ENCODE assay signal across 8 cellular contexts in the genomic region with DNA sequence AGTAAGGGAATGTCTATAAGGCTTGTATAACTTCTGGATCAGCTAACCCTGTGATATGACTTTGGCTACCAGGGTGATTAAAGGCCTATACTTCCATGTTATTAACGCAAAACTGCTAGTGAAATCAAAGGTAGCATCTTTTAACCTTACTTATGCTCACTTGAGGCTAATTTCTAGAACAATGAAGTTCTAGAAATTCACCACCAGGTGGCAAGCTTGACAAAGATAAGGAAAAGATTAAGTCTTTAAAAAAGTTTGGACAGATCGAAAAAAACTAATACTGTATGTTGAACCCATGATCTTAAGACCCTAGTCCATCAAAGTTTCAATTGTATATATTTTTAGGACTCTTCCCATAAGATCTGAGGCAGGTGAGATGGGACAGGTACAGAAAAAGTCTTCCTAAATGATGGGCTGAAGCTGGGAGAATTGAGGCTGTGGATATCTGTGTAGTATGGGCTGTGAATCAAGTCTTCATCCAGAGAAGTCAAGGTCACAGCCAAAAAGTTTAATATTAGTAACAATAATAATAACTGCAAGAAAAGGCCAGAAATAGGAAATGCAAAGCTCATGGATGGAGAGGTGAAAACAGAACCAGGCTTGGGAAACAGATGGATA. TPM values are rescaled to one million over a fixed set of nuclear protein-coding genes. Genes with fewer than 3 reads are reported as not detected.
DNase-seq lines count a peak whose midpoint lies in the region; ATAC-seq and TF ChIP-seq lines count a peak whose summit lies in the region.

No MANE protein-coding gene starts in this region.

- POLR2A ChIA-PET in A673 (lab: Charles Lee; ENCODE audit: low non-redundant PET), result no interaction called here

- ATAC-seq in GM18870 (IDR thresholded peaks at IDR 0.05; ENCODE audit: unreplicated experiment) (no peak), GM19023 (IDR thresholded peaks at IDR 0.05; ENCODE audit: unreplicated experiment) (no peak)

- H3K4me3 ChIP-seq in A673 (ENCODE audit: low read depth, low read length, poor library complexity, severe bottlenecking), result no peak overlapping the region

- no TSS peak for BruUV-seq in A673 (replicated peaks; lab: Mats Ljungman, UMichigan)

- H3K9me3 ChIP-seq in A673 (ENCODE audit: low read depth, low read length, poor library complexity, severe bottlenecking), result no peaks in the 10 kb centered on the region

- TF ChIP-seq CTCF in A673 (conservative IDR thresholded peaks at IDR 0.05; ENCODE audit: low read depth, low read length), result peak; percentile 64

- peaks cover 6% of the 10 kb centered on the region for H3K36me3 ChIP-seq in A673 (ENCODE audit: insufficient read depth, low read length, poor library complexity, severe bottlenecking)

- CTCF ChIA-PET in A673 (lab: Charles Lee), result no interaction called here

- no peaks in the 10 kb centered on the region for H3K4me1 ChIP-seq in A673 (ENCODE audit: insufficient read depth, low read length, poor library complexity, severe bottlenecking)

- peak; percentile 57 for DNase-seq in A673 (ENCODE audit: low spot score)
- DNase-seq in ELR (ENCODE audit: low read depth), result peak; percentile 72
- DNase-seq in NCI-H2171 (lab: John Stamatoyannopoulos, UW), result peak; percentile 3
- DNase-seq in central memory CD4-positive, alpha-beta T cell, result peak; percentile 21
- peak; percentile 47 for DNase-seq in myocyte (ENCODE audit: low read depth)
- DNase-seq in amygdala (lab: John Stamatoyannopoulos, UW), result no peak

- no peak overlapping the region for H3K27ac ChIP-seq in A673 (ENCODE audit: low read depth, low read length, poor library complexity, severe bottlenecking)

- no peaks in the 10 kb centered on the region for H3K27me3 ChIP-seq in A673 (replicated peaks; ENCODE audit: insufficient read depth, low read depth, low read length, poor library complexity)

- intact Hi-C loops in A673 (cut with micrococcal nuclease; ENCODE audit: unreplicated experiment), result no loop called here

RNA-seq across cellular contexts. Expression of gene KYAT3, which starts 18.8 kb away (rescaled TPM):
- total RNA-seq in A673 (2021), result 31.1 and 35.4 TPM in 2 replicates
- 19.1 and 21.2 TPM in 2 replicates for total RNA-seq in myocyte
- 11.9 TPM for polyA plus RNA-seq in myocyte (2012)

RNA-seq across cellular contexts. Expression of gene RBMXL1, which starts 18.8 kb away (rescaled TPM):
- total RNA-seq in A673 (2021) (21.1 and 23.9 TPM in 2 replicates), myocyte (6.2 and 9.4 TPM in 2 replicates)
- 2.1 TPM for polyA plus RNA-seq in myocyte (2012)

RNA-seq across cellular contexts. Expression of gene GBP3, which starts 49.0 kb away (rescaled TPM):
- 2.6 and 6.3 TPM in 2 replicates for total RNA-seq in A673 (2021)
- total RNA-seq in myocyte, result 20.5 and 26.9 TPM in 2 replicates
- 20.8 TPM for polyA plus RNA-seq in myocyte (2012)

Comparison
In these comparisons a context has a peak if more than half of its experiments do, and no peak if none do; other contexts are left out.
1. DNase-seq: peak in A673 (single experiment), ELR (single experiment), NCI-H2171 (single experiment), central memory CD4-positive, alpha-beta T cell (single experiment) and myocyte (single experiment); none in amygdala (0 of 56).